ENCODE assay signal across 14 cellular contexts in genomic region chr1:8194481-8195227, GRCh38.
DNase-seq lines count a peak whose midpoint lies in the region; ATAC-seq, FAIRE-seq and TF ChIP-seq lines count a peak whose summit lies in the region.
"Had no signal": no experiment of that assay in that cellular context is flagged by ENCODE, and none has a peak within 500 bp of the region (broad histone marks: within the 10 kb centered on the region; RNA-seq: fewer than 3 reads in every experiment).

No MANE protein-coding gene starts in this region.

- CTCF ChIA-PET in K562 (lab: Yijun Ruan, JAX; ENCODE audit: low intra/inter-chr PET ratio) (no interaction called here), HepG2 (lab: Yijun Ruan, JAX; ENCODE audit: low intra/inter-chr PET ratio, low total read pairs) (no interaction called here)

- H3K36me3 Mint-ChIP-seq in activated T-cell treated with anti-CD3 and anti-CD28 coated beads, Interleukin-2, amount 50 U/mL, for 72 hours (ENCODE audit: insufficient read depth in 2 of 2): no peaks in the 10 kb centered on the region
- H3K36me3 Mint-ChIP-seq: naive B cell had no signal

- H4K20me1 ChIP-seq in K562 (replicated peaks; ENCODE audit: control insufficient read depth, insufficient read depth, low read length): no peaks in the 10 kb centered on the region
- H4K20me1 ChIP-seq in HepG2 (ENCODE audit: insufficient read depth, low read length): no peaks in the 10 kb centered on the region

- no peaks in the 10 kb centered on the region for H3K9me3 Mint-ChIP-seq in activated T-cell treated with anti-CD3 and anti-CD28 coated beads, Interleukin-2, amount 50 U/mL, for 72 hours
- H3K9me3 Mint-ChIP-seq: naive B cell had no signal

- H3K4me3 ChIP-seq in ACC112 (ENCODE audit: low read depth, low read length) (no peak overlapping the region), K562 (no peak overlapping the region), HepG2 (replicated peaks in 1 of 3; ENCODE audit: insufficient read depth in 1 of 3, low read depth in 2 of 3, low read length in 3 of 3) (no peak overlapping the region)

- no peak for FAIRE-seq in K562 (lab: Jason Lieb, UNC)
- FAIRE-seq in HepG2 (lab: Jason Lieb, UNC): no peak
- FAIRE-seq: urothelium cell line had no signal

- H2AFZ ChIP-seq in ACC112 (ENCODE audit: low read length, unreplicated experiment) (peak overlapping the region; percentile 75), K562 (ENCODE audit: low read depth, low read length) (peak overlapping the region; percentile 55; the same call in 1 of the 2 replicates), HepG2 (ENCODE audit: low read length) (no peak overlapping the region)

- no peak overlapping the region for H3K4me3 Mint-ChIP-seq in activated T-cell treated with anti-CD3 and anti-CD28 coated beads, Interleukin-2, amount 50 U/mL, for 72 hours
- H3K4me3 Mint-ChIP-seq: naive B cell had no signal

- DNase-seq in HS-5 (ENCODE audit: low read depth) (peak; percentile 48), K562 (ENCODE audit: extremely low read depth in 1 of 4, low spot score in 3 of 4) (peak in 1 of 4 experiments; percentile 18), HepG2 (ENCODE audit: low spot score) (peak; percentile 62), inferior parietal cortex (ENCODE audit: extremely low spot score) (no peak), germinal center (ENCODE audit: low spot score) (no peak)
- DNase-seq in activated T-cell treated with anti-CD3 and anti-CD28 coated beads, Interleukin-2, amount 50 U/mL, for 72 hours: no peak
- DNase-seq: amniotic stem cell; effector memory CD4-positive, alpha-beta T cell; naive B cell; NCI-H1694 had no signal

- peaks cover 19% of the 10 kb centered on the region for H3K4me1 Mint-ChIP-seq in activated T-cell treated with anti-CD3 and anti-CD28 coated beads, Interleukin-2, amount 50 U/mL, for 72 hours (ENCODE audit: low read depth)
- H3K4me1 Mint-ChIP-seq: naive B cell had no signal

- TF ChIP-seq CTCF in K562 (IDR thresholded peaks at IDR 0.05 in 2 of 3, conservative IDR thresholded peaks at IDR 0.05 in 1 of 3; ENCODE audit: insufficient read depth in 2 of 3, low read depth in 1 of 3, low read length in 3 of 3): no peak
- TF ChIP-seq CTCF in HepG2 (CRISPR knock-in tag; IDR thresholded peaks at IDR 0.05): no peak

- in situ Hi-C loops in K562 (cut with MboI): no loop called here
- in situ Hi-C loops in HepG2 (cut with HindIII; ENCODE audit: extremely low pct_ligation_motif_present, low pct_unique_long_range_greater_than_20kb): no loop called here

- WGBS in K562 (ENCODE audit: insufficient coverage, low coverage, missing lambda C conversion rate): 51% methylated on average over 14 of the region's 14 CpGs
- WGBS in HepG2 (ENCODE audit: low lambda C conversion rate): 84% methylated on average over 14 of the region's 14 CpGs

- TF ChIP-seq EP300 in K562 (IDR thresholded peaks at IDR 0.05; ENCODE audit: low read length): no peak
- TF ChIP-seq EP300 in HepG2 (IDR thresholded peaks at IDR 0.05; ENCODE audit: low read depth in 2 of 2, low read length in 2 of 2): peak in 1 of 2 experiments; percentile 10; a peak in 1 of 4 replicates
- TF ChIP-seq EP300 in HepG2 (CRISPR knock-in tag; IDR thresholded peaks at IDR 0.05; ENCODE audit: borderline replicate concordance): no peak

- H3K9me3 ChIP-seq in K562 (replicated peaks; ENCODE audit: control insufficient read depth, insufficient read depth, low read depth, low read length): no peaks in the 10 kb centered on the region
- H3K9me3 ChIP-seq in HepG2 (ENCODE audit: low read length): no peaks in the 10 kb centered on the region

- peak overlapping the region; percentile 84 for H3K27ac ChIP-seq in ACC112 (ENCODE audit: low read depth, low read length)
- no peak overlapping the region for H3K27ac ChIP-seq in K562 (ENCODE audit: extremely low read depth, low read depth, low read length)
- H3K27ac ChIP-seq in HepG2 (ENCODE audit: extremely low read length, insufficient read depth, low read length): peak overlapping the region; percentile 18
- H3K27ac ChIP-seq: C4-2B had no signal

- no peaks in the 10 kb centered on the region for H3K27me3 ChIP-seq in ACC112 (ENCODE audit: insufficient read depth, low read length)
- no peaks in the 10 kb centered on the region; a peak in 1 of 5 replicates for H3K27me3 ChIP-seq in K562 (ENCODE audit: control insufficient read depth in 2 of 2, insufficient read depth in 2 of 2, low read length in 2 of 2)
- no peaks in the 10 kb centered on the region for H3K27me3 ChIP-seq in HepG2 (ENCODE audit: control insufficient read depth in 1 of 2, insufficient read depth in 2 of 2, low read length in 2 of 2)

- ATAC-seq in K562: no peak
- no peak for ATAC-seq in HepG2
- no peak for ATAC-seq in GM18867 (IDR thresholded peaks at IDR 0.05; ENCODE audit: unreplicated experiment)
- ATAC-seq in activated T-cell treated with anti-CD3 and anti-CD28 coated beads, Interleukin-2, amount 50 U/mL, for 72 hours (replicated peaks in 1 of 2): no peak

- H3K9ac ChIP-seq in K562 (ENCODE audit: insufficient read depth in 1 of 2, low read depth in 2 of 2, low read length in 2 of 2) (no peak overlapping the region), HepG2 (ENCODE audit: insufficient read depth, low read depth, low read length) (no peak overlapping the region)

- H3K9me1 ChIP-seq in K562 (ENCODE audit: control insufficient read depth, insufficient read depth, low read length): no peaks in the 10 kb centered on the region

- peaks cover 30% of the 10 kb centered on the region for H3K4me1 ChIP-seq in ACC112 (ENCODE audit: control insufficient read depth, insufficient read depth, low read length, unreplicated experiment)
- peaks cover 17 to 29% of the 10 kb centered on the region in 2 experiments for H3K4me1 ChIP-seq in K562 (replicated peaks in 1 of 2; ENCODE audit: control insufficient read depth in 2 of 2, insufficient read depth in 2 of 2, low read length in 2 of 2)
- H3K4me1 ChIP-seq in HepG2 (ENCODE audit: insufficient read depth, low read length): peaks cover 91% of the 10 kb centered on the region

- H3K27me3 Mint-ChIP-seq in activated T-cell treated with anti-CD3 and anti-CD28 coated beads, Interleukin-2, amount 50 U/mL, for 72 hours (ENCODE audit: low read depth): no peaks in the 10 kb centered on the region

- TF ChIP-seq POLR2A in K562 (conservative IDR thresholded peaks at IDR 0.05) (no peak), HepG2 (IDR thresholded peaks at IDR 0.05; ENCODE audit: insufficient read depth in 1 of 2, low read depth in 2 of 2, low read length in 2 of 2) (no peak)

- no peak overlapping the region for H3K27ac Mint-ChIP-seq in activated T-cell treated with anti-CD3 and anti-CD28 coated beads, Interleukin-2, amount 50 U/mL, for 72 hours

- H3K4me2 ChIP-seq in K562 (ENCODE audit: insufficient read depth, low read length): no peak overlapping the region
- no peak overlapping the region for H3K4me2 ChIP-seq in HepG2 (ENCODE audit: low read depth, low read length)

- no TSS peak for BruUV-seq in K562 (replicated peaks; lab: Mats Ljungman, UMichigan)
- BruUV-seq in HepG2 (replicated peaks; lab: Mats Ljungman, UMichigan): no TSS peak

- H3K79me2 ChIP-seq in ACC112 (ENCODE audit: control insufficient read depth, insufficient read depth, low read length, unreplicated experiment): no peaks in the 10 kb centered on the region
- H3K79me2 ChIP-seq in K562 (ENCODE audit: control insufficient read depth, insufficient read depth, low read length): no peaks in the 10 kb centered on the region
- no peaks in the 10 kb centered on the region for H3K79me2 ChIP-seq in HepG2 (ENCODE audit: insufficient read depth, low read length)

- H3K36me3 ChIP-seq in ACC112 (ENCODE audit: insufficient read depth, low read length): no peaks in the 10 kb centered on the region
- H3K36me3 ChIP-seq in K562 (ENCODE audit: control insufficient read depth, insufficient read depth, low read length): no peaks in the 10 kb centered on the region
- no peaks in the 10 kb centered on the region for H3K36me3 ChIP-seq in HepG2 (replicated peaks in 1 of 2; ENCODE audit: control insufficient read depth in 1 of 2, insufficient read depth in 2 of 2, low read length in 2 of 2)

- TF ChIP-seq RAD21 in K562 (CRISPR knock-in tag; conservative IDR thresholded peaks at IDR 0.05 in 1 of 2, IDR thresholded peaks at IDR 0.05 in 1 of 2) (no peak), HepG2 (CRISPR knock-in tag; IDR thresholded peaks at IDR 0.05) (no peak)

- intact Hi-C loops in K562 (cut with micrococcal nuclease): no loop called here
- intact Hi-C loops in HepG2 (cut with micrococcal nuclease; ENCODE audit: unreplicated experiment): loop anchor here (10.0 kb wide), 1 partner anchor 120 kb away; the partner anchor contains the start of gene SLC45A1

- POLR2A ChIA-PET in K562 (lab: Yijun Ruan, JAX) (interaction anchor here (0.6 to 1.6 kb wide), 3 partner anchors 15 to 187 kb away, joined by 3 to 5 read pairs (median 4); no protein-coding TSS in a partner anchor), HepG2 (lab: Yijun Ruan, JAX) (interaction anchor here (1.3 to 3.6 kb wide), 2 partner anchors 13 to 40 kb away, joined by 4 to 20 read pairs; no protein-coding TSS in a partner anchor)

TF ChIP-seq in K562, 482 proteins besides CTCF, POLR2A, EP300 and RAD21 (continues in another document):
- no peak for TF ChIP-seq CEBPB (tag; IDR thresholded peaks at IDR 0.05)
- no peak for TF ChIP-seq ZNF134 (CRISPR knock-in tag; conservative IDR thresholded peaks at IDR 0.05)
- no peak for TF ChIP-seq BRF2 (IDR thresholded peaks at IDR 0.05; ENCODE audit: borderline replicate concordance, insufficient read depth, insufficient read length)

TF ChIP-seq in HepG2, 621 proteins besides CTCF, POLR2A, EP300 and RAD21 (continues in another document):
- TF ChIP-seq AGO2 (optimal IDR thresholded peaks at IDR 0.05; ENCODE audit: low read depth, low read length): no peak
- peak; percentile 69 for TF ChIP-seq FOSL2 (CRISPR knock-in tag; IDR thresholded peaks at IDR 0.05)
- TF ChIP-seq ZNF230 (CRISPR knock-in tag; IDR thresholded peaks at IDR 0.05): no peak
- TF ChIP-seq NFE2 (CRISPR knock-in tag; IDR thresholded peaks at IDR 0.05): no peak
- no peak for TF ChIP-seq CREBL2 (CRISPR knock-in tag; IDR thresholded peaks at IDR 0.05; ENCODE audit: borderline replicate concordance)
- TF ChIP-seq TEF (CRISPR knock-in tag; IDR thresholded peaks at IDR 0.05): no peak

Comparison
In these comparisons a context has a peak if more than half of its experiments do, and no peak if none do; other contexts are left out.
1. DNase-seq: peak in HS-5 (single experiment) and HepG2 (single experiment); none in activated T-cell treated with anti-CD3 and anti-CD28 coated beads, Interleukin-2, amount 50 U/mL, for 72 hours (0 of 2), inferior parietal cortex (single experiment) and germinal center (single experiment).